Comparison of ENCODE assay signal across 1 cellular context in the genomic region with DNA sequence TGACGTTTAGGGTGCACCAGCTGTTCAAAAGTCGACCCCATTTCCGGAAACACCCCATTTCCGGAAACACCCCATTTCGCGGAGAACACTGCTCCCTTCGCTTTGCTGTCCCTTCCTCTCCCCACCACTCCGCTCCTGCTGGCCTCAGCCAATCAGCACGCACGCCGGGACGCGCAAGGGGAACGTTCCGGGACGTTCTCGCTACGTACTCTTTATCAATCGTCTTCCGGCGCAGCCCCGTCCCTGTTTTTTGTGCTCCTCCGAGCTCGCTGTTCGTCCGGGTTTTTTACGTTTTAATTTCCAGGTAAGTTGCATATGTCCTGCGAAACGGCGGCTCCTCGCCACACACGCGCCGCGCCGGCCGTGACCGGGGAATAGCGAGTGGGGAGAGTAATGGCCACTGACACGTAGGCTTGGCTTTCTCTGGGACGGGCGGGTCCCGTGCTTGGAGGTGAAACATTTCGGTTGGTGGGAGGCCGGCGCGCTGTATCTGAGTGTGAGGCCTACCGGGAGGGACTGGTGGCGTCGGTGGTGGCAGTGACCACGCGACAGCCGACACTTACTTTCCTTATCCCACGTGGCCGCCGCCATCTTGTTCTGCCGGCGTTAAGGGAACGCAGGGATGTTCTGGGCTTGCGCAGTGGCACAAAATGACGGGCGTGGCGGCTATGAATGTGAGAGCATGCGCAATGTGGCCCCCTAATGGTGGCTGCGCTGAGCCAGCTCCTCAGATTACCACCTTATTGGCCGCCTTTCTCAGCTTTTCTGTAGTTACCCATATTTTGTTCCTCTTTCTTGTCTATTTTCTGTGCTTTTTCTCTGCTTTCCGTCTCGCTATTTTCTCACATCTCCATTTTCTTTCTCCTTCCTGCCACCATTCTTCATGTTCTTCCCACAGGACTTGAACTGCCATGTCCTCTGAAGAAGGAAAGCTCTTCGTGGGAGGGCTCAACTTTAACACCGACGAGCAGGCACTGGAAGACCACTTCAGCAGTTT.
TF ChIP-seq lines count a peak whose summit lies in the region.

Gene RBM3, plus strand, starts transcription at position 215 of the 997 bp plus-strand sequence. Its CDS starts 697 bp downstream, at position 912.

TF ChIP-seq in HepG2, 621 proteins besides CTCF, POLR2A, EP300 and RAD21 (continued from another document and continues in another):
- TF ChIP-seq, protein P1, sequence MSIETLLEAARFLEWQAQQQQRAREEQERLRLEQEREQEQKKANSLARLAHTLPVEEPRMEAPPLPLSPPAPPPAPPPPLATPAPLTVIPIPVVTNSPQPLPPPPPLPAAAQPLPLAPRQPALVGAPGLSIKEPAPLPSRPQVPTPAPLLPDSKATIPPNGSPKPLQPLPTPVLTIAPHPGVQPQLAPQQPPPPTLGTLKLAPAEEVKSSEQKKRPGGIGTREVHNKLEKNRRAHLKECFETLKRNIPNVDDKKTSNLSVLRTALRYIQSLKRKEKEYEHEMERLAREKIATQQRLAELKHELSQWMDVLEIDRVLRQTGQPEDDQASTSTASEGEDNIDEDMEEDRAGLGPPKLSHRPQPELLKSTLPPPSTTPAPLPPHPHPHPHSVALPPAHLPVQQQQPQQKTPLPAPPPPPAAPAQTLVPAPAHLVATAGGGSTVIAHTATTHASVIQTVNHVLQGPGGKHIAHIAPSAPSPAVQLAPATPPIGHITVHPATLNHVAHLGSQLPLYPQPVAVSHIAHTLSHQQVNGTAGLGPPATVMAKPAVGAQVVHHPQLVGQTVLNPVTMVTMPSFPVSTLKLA (IDR thresholded peaks at IDR 0.05), result peak; percentile 77
- TF ChIP-seq, protein P2, sequence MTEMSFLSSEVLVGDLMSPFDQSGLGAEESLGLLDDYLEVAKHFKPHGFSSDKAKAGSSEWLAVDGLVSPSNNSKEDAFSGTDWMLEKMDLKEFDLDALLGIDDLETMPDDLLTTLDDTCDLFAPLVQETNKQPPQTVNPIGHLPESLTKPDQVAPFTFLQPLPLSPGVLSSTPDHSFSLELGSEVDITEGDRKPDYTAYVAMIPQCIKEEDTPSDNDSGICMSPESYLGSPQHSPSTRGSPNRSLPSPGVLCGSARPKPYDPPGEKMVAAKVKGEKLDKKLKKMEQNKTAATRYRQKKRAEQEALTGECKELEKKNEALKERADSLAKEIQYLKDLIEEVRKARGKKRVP (CRISPR knock-in tag; IDR thresholded peaks at IDR 0.05), result 0 out of 4 replicates have a peak, but pooled peaks of 1 of the 2 experiments have one; percentile 31
- TF ChIP-seq, protein P3, sequence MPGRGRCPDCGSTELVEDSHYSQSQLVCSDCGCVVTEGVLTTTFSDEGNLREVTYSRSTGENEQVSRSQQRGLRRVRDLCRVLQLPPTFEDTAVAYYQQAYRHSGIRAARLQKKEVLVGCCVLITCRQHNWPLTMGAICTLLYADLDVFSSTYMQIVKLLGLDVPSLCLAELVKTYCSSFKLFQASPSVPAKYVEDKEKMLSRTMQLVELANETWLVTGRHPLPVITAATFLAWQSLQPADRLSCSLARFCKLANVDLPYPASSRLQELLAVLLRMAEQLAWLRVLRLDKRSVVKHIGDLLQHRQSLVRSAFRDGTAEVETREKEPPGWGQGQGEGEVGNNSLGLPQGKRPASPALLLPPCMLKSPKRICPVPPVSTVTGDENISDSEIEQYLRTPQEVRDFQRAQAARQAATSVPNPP (CRISPR knock-in tag; IDR thresholded peaks at IDR 0.05), result peak; percentile 73; the same call in 1 of the 2 replicates
- TF ChIP-seq NCOA5 (CRISPR knock-in tag; IDR thresholded peaks at IDR 0.05) (no peak), CAMTA2 (CRISPR knock-in tag; IDR thresholded peaks at IDR 0.05; ENCODE audit: borderline replicate concordance) (no peak), ZNF136 (CRISPR knock-in tag; IDR thresholded peaks at IDR 0.05; ENCODE audit: low read depth) (0 out of 2 replicates have a peak, but pooled peaks have one; percentile 36), ZSCAN29 (CRISPR knock-in tag; conservative IDR thresholded peaks at IDR 0.05) (no peak), ZNF205 (CRISPR knock-in tag; IDR thresholded peaks at IDR 0.05) (no peak), HDAC2 (CRISPR knock-in tag; IDR thresholded peaks at IDR 0.05) (peak; percentile 27; the same call in 1 of the 2 replicates), IKZF4 (CRISPR knock-in tag; IDR thresholded peaks at IDR 0.05; ENCODE audit: borderline replicate concordance, low read depth, not compliant biosample characterization) (peak; percentile 32), RARA (CRISPR knock-in tag; IDR thresholded peaks at IDR 0.05) (no peak), PITX1 (CRISPR knock-in tag; IDR thresholded peaks at IDR 0.05) (no peak), NFKBIZ (CRISPR knock-in tag; IDR thresholded peaks at IDR 0.05) (0 out of 2 replicates have a peak, but pooled peaks have one; percentile 39), MAF1 (CRISPR knock-in tag; IDR thresholded peaks at IDR 0.05; ENCODE audit: borderline replicate concordance) (no peak), ZNF556 (CRISPR knock-in tag; IDR thresholded peaks at IDR 0.05; ENCODE audit: borderline replicate concordance) (peak; percentile 43; the same call in 1 of the 2 replicates), ZNF510 (CRISPR knock-in tag; IDR thresholded peaks at IDR 0.05; ENCODE audit: low read depth) (no peak), ZNF460 (CRISPR knock-in tag; IDR thresholded peaks at IDR 0.05; ENCODE audit: borderline replicate concordance) (no peak), ZNF256 (CRISPR knock-in tag; conservative IDR thresholded peaks at IDR 0.05) (no peak), ELF4 (CRISPR knock-in tag; IDR thresholded peaks at IDR 0.05; ENCODE audit: borderline replicate concordance) (peak; percentile 78; the same call in 1 of the 2 replicates), IRF1 (CRISPR knock-in tag; IDR thresholded peaks at IDR 0.05; ENCODE audit: low read depth) (no peak), ZNF850 (CRISPR knock-in tag; conservative IDR thresholded peaks at IDR 0.05) (no peak), ZSCAN9 (CRISPR knock-in tag; IDR thresholded peaks at IDR 0.05; ENCODE audit: borderline replicate concordance) (peak; percentile 42; the same call in 1 of the 2 replicates), JUND (CRISPR knock-in tag; IDR thresholded peaks at IDR 0.05) (no peak), SNAPC4 (CRISPR knock-in tag; IDR thresholded peaks at IDR 0.05) (0 out of 2 replicates have a peak, but pooled peaks have one; percentile 43), ZNF350 (CRISPR knock-in tag; IDR thresholded peaks at IDR 0.05; ENCODE audit: borderline replicate concordance, low read depth) (peak; percentile 59; the same call in 1 of the 2 replicates), ZC3H4 (CRISPR knock-in tag; IDR thresholded peaks at IDR 0.05; ENCODE audit: borderline replicate concordance) (peak; percentile 94; the same call in 1 of the 2 replicates), NFIC (IDR thresholded peaks at IDR 0.05; ENCODE audit: low read length) (no peak), NFYC (CRISPR knock-in tag; IDR thresholded peaks at IDR 0.05) (peak; percentile 82), SNAPC2 (CRISPR knock-in tag; IDR thresholded peaks at IDR 0.05) (no peak), ZNF782 (CRISPR knock-in tag; IDR thresholded peaks at IDR 0.05; ENCODE audit: borderline replicate concordance) (no peak), EEA1 (CRISPR knock-in tag; IDR thresholded peaks at IDR 0.05; ENCODE audit: borderline replicate concordance) (no peak), ZMAT3 (CRISPR knock-in tag; conservative IDR thresholded peaks at IDR 0.05) (peak; percentile 82)
- TF ChIP-seq, protein P4, sequence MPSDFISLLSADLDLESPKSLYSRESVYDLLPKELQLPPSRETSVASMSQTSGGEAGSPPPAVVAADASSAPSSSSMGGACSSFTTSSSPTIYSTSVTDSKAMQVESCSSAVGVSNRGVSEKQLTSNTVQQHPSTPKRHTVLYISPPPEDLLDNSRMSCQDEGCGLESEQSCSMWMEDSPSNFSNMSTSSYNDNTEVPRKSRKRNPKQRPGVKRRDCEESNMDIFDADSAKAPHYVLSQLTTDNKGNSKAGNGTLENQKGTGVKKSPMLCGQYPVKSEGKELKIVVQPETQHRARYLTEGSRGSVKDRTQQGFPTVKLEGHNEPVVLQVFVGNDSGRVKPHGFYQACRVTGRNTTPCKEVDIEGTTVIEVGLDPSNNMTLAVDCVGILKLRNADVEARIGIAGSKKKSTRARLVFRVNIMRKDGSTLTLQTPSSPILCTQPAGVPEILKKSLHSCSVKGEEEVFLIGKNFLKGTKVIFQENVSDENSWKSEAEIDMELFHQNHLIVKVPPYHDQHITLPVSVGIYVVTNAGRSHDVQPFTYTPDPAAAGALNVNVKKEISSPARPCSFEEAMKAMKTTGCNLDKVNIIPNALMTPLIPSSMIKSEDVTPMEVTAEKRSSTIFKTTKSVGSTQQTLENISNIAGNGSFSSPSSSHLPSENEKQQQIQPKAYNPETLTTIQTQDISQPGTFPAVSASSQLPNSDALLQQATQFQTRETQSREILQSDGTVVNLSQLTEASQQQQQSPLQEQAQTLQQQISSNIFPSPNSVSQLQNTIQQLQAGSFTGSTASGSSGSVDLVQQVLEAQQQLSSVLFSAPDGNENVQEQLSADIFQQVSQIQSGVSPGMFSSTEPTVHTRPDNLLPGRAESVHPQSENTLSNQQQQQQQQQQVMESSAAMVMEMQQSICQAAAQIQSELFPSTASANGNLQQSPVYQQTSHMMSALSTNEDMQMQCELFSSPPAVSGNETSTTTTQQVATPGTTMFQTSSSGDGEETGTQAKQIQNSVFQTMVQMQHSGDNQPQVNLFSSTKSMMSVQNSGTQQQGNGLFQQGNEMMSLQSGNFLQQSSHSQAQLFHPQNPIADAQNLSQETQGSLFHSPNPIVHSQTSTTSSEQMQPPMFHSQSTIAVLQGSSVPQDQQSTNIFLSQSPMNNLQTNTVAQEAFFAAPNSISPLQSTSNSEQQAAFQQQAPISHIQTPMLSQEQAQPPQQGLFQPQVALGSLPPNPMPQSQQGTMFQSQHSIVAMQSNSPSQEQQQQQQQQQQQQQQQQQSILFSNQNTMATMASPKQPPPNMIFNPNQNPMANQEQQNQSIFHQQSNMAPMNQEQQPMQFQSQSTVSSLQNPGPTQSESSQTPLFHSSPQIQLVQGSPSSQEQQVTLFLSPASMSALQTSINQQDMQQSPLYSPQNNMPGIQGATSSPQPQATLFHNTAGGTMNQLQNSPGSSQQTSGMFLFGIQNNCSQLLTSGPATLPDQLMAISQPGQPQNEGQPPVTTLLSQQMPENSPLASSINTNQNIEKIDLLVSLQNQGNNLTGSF (CRISPR knock-in tag; IDR thresholded peaks at IDR 0.05), result no peak
- TF ChIP-seq, protein P5, sequence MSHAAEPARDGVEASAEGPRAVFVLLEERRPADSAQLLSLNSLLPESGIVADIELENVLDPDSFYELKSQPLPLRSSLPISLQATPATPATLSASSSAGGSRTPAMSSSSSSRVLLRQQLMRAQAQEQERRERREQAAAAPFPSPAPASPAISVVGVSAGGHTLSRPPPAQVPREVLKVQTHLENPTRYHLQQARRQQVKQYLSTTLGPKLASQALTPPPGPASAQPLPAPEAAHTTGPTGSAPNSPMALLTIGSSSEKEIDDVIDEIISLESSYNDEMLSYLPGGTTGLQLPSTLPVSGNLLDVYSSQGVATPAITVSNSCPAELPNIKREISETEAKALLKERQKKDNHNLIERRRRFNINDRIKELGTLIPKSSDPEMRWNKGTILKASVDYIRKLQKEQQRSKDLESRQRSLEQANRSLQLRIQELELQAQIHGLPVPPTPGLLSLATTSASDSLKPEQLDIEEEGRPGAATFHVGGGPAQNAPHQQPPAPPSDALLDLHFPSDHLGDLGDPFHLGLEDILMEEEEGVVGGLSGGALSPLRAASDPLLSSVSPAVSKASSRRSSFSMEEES (CRISPR knock-in tag; IDR thresholded peaks at IDR 0.05), result 0 out of 2 replicates have a peak, but pooled peaks have one; percentile 20
- TF ChIP-seq, protein P6, sequence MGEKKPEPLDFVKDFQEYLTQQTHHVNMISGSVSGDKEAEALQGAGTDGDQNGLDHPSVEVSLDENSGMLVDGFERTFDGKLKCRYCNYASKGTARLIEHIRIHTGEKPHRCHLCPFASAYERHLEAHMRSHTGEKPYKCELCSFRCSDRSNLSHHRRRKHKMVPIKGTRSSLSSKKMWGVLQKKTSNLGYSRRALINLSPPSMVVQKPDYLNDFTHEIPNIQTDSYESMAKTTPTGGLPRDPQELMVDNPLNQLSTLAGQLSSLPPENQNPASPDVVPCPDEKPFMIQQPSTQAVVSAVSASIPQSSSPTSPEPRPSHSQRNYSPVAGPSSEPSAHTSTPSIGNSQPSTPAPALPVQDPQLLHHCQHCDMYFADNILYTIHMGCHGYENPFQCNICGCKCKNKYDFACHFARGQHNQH (CRISPR knock-in tag; IDR thresholded peaks at IDR 0.05), result peak; percentile 57
